ENCODE assay signal across 17 cellular contexts in the genomic region with DNA sequence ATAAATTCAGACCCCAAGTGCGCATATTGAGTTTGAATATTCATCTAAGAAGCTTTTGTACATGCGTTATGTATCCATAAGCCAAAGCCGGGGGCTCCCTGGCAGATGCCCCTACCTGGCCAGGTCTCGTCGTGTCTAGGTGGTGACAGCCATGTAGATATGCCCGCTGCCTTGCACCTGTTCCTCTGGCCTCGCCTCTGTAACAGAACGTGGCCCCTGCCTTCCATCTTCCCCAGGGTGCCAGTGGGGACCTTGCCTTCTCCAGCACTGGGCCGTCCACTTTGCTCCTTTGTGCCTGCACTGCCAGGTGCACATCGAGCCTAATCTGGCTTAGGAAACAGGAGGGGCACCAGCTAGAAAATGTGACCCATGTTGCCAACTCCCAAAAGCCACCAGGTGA.
"Had no signal": no experiment of that assay in that cellular context is flagged by ENCODE, and none has a peak within 500 bp of the region (broad histone marks: within the 10 kb centered on the region; RNA-seq: fewer than 3 reads in every experiment).

No MANE protein-coding gene starts in this region.

- H3K36me3 Mint-ChIP-seq: naive thymus-derived CD8-positive, alpha-beta T cell; stimulated activated naive B cell treated with anti-CD40 and anti-IgM and Interleukin-4, amounts not matched to agents 10 μg/mL and 1 μg/mL and 100 μg/mL, for 72 hours had no signal

- ATAC-seq: foreskin keratinocyte; mucosa of descending colon; naive thymus-derived CD8-positive, alpha-beta T cell; stimulated activated naive B cell treated with anti-CD40 and anti-IgM and Interleukin-4, amounts not matched to agents 10 μg/mL and 1 μg/mL and 100 μg/mL, for 72 hours; stimulated activated naive CD8-positive, alpha-beta T cell treated with anti-CD3 and anti-CD28 coated beads, Interleukin-15, amount 100 ng/mL, for 72 hours had no signal

- H3K4me1 ChIP-seq: foreskin keratinocyte, prostate gland had no signal

- H3K27ac ChIP-seq: coronary artery, foreskin keratinocyte, heart left ventricle, parathyroid adenoma, prostate gland had no signal

- H3K27me3 Mint-ChIP-seq: stimulated activated naive CD8-positive, alpha-beta T cell treated with anti-CD3 and anti-CD28 coated beads, Interleukin-15, amount 100 ng/mL, for 72 hours; type B pancreatic cell had no signal

- H3K9ac ChIP-seq: parathyroid adenoma had no signal

- H2AFZ ChIP-seq: parathyroid adenoma had no signal

- H3K27ac Mint-ChIP-seq: endodermal cell; naive thymus-derived CD8-positive, alpha-beta T cell; stimulated activated naive B cell treated with anti-CD40 and anti-IgM and Interleukin-4, amounts not matched to agents 10 μg/mL and 1 μg/mL and 100 μg/mL, for 72 hours; type B pancreatic cell had no signal

- H3K27me3 ChIP-seq: foreskin keratinocyte, heart left ventricle had no signal

- DNase-seq: effector CD4-positive, alpha-beta T cell; endodermal cell; foreskin keratinocyte; hippocampal formation; kidney glomerular epithelial cell; mammary epithelial cell; mucosa of descending colon; naive thymus-derived CD8-positive, alpha-beta T cell; stimulated activated CD4-positive, alpha-beta T cell treated with anti-CD3 and anti-CD28 coated beads, Interleukin-2, amount 100 ng/mL, for 24 hours; stimulated activated CD4-positive, alpha-beta T cell treated with anti-CD3 and anti-CD28 coated beads, Interleukin-4, amount 100 ng/mL, for 4 hours; stimulated activated naive B cell treated with anti-CD40 and anti-IgM and Interleukin-4, amounts not matched to agents 10 μg/mL and 1 μg/mL and 100 μg/mL, for 72 hours; stimulated activated naive CD8-positive, alpha-beta T cell treated with anti-CD3 and anti-CD28 coated beads, Interleukin-15, amount 100 ng/mL, for 72 hours had no signal

- H3K9me3 Mint-ChIP-seq: endodermal cell; naive thymus-derived CD8-positive, alpha-beta T cell; stimulated activated naive B cell treated with anti-CD40 and anti-IgM and Interleukin-4, amounts not matched to agents 10 μg/mL and 1 μg/mL and 100 μg/mL, for 72 hours; stimulated activated naive CD8-positive, alpha-beta T cell treated with anti-CD3 and anti-CD28 coated beads, Interleukin-15, amount 100 ng/mL, for 72 hours; type B pancreatic cell had no signal

- H3K4me1 Mint-ChIP-seq: naive thymus-derived CD8-positive, alpha-beta T cell; stimulated activated naive B cell treated with anti-CD40 and anti-IgM and Interleukin-4, amounts not matched to agents 10 μg/mL and 1 μg/mL and 100 μg/mL, for 72 hours; stimulated activated naive CD8-positive, alpha-beta T cell treated with anti-CD3 and anti-CD28 coated beads, Interleukin-15, amount 100 ng/mL, for 72 hours had no signal

- H3K4me3 ChIP-seq: coronary artery, heart left ventricle, mucosa of descending colon, prostate gland had no signal

- H3K36me3 ChIP-seq: heart left ventricle, prostate gland had no signal

- H3K4me3 Mint-ChIP-seq: endodermal cell; naive thymus-derived CD8-positive, alpha-beta T cell; stimulated activated naive B cell treated with anti-CD40 and anti-IgM and Interleukin-4, amounts not matched to agents 10 μg/mL and 1 μg/mL and 100 μg/mL, for 72 hours; stimulated activated naive CD8-positive, alpha-beta T cell treated with anti-CD3 and anti-CD28 coated beads, Interleukin-15, amount 100 ng/mL, for 72 hours; type B pancreatic cell had no signal

- H3K9me3 ChIP-seq: heart left ventricle, mucosa of descending colon, prostate gland had no signal
